9 cellular contexts compared by ENCODE assay signal in genomic region chr15:89404023-89404422, GRCh38.
"Had no signal": no experiment of that assay in that cellular context is flagged by ENCODE, and none has a peak within 500 bp of the region (broad histone marks: within the 10 kb centered on the region; RNA-seq: fewer than 3 reads in every experiment).

No MANE protein-coding gene starts in this region.

- H3K4me3 Mint-ChIP-seq: HFFc6 had no signal

- H3K27ac ChIP-seq: GM23248 had no signal

- FAIRE-seq: HTR-8/SVneo, K562 had no signal

- H3K36me3 ChIP-seq: HAP-1 had no signal

- H3K4me1 ChIP-seq: HAP-1 had no signal

- H3K9me3 Mint-ChIP-seq: HFFc6 had no signal

- H3K4me3 ChIP-seq: GM23248, HAP-1, K562 had no signal

- DNase-seq: GM23248, H7, HFFc6, IMR-90, KG1 had no signal

- ATAC-seq: HCT116, K562 had no signal

- H2AFZ ChIP-seq: GM23248 had no signal

- H3K9ac ChIP-seq: GM23248 had no signal

- H3K9me3 ChIP-seq: HAP-1 had no signal

- H3K27ac Mint-ChIP-seq: HFFc6 had no signal
